In the genomic region with DNA sequence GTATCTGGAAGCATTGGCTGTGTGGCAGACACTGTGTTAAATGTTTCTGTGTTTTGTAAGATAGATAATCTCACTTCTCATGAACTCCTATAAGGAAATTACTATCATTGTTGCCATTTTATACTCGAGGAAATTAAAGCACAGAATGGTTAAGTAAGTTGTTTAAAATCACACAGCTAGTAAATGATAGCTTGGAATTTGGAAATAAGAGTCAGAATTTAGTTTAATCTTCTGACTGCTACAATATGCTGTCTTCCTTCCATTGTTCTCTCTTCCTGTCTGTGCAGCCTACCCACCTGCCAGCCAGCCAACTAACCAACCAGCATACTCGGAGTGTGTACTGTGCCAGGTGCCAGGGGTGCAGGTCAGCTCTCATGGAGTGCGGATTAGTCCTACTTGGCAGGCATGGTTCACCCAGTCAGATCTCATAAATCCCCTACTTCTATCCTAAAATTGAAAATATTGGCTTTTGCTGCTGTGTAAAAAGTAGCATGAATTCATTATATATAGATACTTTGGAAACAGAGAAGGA, we compare ENCODE assay signal across 1 cellular context.
TF ChIP-seq lines count a peak whose summit lies in the region.

No MANE protein-coding gene starts in this region.

TF ChIP-seq in HepG2, 621 proteins besides CTCF, POLR2A, EP300 and RAD21 (continued from another document):
- TF ChIP-seq, protein P1, sequence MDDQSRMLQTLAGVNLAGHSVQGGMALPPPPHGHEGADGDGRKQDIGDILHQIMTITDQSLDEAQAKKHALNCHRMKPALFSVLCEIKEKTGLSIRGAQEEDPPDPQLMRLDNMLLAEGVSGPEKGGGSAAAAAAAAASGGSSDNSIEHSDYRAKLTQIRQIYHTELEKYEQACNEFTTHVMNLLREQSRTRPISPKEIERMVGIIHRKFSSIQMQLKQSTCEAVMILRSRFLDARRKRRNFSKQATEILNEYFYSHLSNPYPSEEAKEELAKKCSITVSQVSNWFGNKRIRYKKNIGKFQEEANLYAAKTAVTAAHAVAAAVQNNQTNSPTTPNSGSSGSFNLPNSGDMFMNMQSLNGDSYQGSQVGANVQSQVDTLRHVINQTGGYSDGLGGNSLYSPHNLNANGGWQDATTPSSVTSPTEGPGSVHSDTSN (CRISPR knock-in tag; IDR thresholded peaks at IDR 0.05; ENCODE audit: borderline replicate concordance): no peak
- TF ChIP-seq ZFX (CRISPR knock-in tag; IDR thresholded peaks at IDR 0.05; ENCODE audit: low read depth): no peak
